ENCODE assay signal across 1 cellular context in the genomic region with DNA sequence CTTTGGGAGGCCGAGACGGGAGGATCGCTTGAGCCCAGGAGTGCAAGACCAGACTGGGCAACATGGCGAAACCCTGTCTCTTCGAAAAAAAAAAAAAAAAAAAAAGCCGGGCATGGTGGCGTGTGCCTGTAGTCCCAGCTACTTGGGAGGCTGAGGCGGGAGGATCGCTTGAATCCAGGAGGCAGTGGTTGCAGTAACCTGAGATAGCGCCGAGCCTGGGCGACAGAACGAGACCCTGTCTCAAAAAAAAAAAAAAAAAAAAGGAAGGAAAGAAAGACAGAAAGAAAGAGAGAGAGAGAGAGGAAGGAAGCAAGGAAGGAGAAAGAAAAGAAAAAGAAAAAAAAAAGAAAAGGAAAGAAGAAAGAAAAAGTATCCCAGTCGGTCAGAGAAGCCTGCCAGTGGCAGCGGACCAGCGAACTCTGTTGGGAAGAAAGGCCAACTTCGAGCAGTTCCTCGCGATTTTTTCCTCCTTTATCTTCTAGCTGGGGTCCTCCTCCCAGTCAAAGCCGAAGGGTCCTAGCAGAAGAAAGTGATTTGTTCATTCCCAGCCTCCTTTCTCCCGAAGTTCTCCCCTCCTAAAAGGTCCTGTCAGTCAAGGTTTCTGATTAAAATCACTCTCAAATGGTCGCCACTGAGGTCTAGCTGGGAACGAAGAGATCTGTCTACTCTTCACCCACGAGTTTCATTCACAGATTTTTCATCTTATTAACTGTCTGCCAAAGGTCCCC.
A peak's percentile ranks its signal among the peaks of the same experiment; 100 is the strongest.
TF ChIP-seq lines count a peak whose summit lies in the region.

No MANE protein-coding gene starts in this region.

TF ChIP-seq in K562, 482 proteins besides CTCF, POLR2A, EP300 and RAD21:
- TF ChIP-seq, protein P1, sequence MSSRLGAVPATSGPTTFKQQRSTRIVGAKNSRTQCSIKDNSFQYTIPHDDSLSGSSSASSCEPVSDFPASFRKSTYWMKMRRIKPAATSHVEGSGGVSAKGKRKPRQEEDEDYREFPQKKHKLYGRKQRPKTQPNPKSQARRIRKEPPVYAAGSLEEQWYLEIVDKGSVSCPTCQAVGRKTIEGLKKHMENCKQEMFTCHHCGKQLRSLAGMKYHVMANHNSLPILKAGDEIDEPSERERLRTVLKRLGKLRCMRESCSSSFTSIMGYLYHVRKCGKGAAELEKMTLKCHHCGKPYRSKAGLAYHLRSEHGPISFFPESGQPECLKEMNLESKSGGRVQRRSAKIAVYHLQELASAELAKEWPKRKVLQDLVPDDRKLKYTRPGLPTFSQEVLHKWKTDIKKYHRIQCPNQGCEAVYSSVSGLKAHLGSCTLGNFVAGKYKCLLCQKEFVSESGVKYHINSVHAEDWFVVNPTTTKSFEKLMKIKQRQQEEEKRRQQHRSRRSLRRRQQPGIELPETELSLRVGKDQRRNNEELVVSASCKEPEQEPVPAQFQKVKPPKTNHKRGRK (tag; IDR thresholded peaks at IDR 0.05): peak; percentile 69
- TF ChIP-seq, protein P2, sequence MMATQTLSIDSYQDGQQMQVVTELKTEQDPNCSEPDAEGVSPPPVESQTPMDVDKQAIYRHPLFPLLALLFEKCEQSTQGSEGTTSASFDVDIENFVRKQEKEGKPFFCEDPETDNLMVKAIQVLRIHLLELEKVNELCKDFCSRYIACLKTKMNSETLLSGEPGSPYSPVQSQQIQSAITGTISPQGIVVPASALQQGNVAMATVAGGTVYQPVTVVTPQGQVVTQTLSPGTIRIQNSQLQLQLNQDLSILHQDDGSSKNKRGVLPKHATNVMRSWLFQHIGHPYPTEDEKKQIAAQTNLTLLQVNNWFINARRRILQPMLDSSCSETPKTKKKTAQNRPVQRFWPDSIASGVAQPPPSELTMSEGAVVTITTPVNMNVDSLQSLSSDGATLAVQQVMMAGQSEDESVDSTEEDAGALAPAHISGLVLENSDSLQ (IDR thresholded peaks at IDR 0.05): peak; percentile 56
- 0 out of 2 replicates have a peak, but pooled peaks have one; percentile 18 for TF ChIP-seq CC2D1A (IDR thresholded peaks at IDR 0.05)
- TF ChIP-seq ZNF311 (CRISPR knock-in tag; IDR thresholded peaks at IDR 0.05): no peak
- TF ChIP-seq, protein P3, sequence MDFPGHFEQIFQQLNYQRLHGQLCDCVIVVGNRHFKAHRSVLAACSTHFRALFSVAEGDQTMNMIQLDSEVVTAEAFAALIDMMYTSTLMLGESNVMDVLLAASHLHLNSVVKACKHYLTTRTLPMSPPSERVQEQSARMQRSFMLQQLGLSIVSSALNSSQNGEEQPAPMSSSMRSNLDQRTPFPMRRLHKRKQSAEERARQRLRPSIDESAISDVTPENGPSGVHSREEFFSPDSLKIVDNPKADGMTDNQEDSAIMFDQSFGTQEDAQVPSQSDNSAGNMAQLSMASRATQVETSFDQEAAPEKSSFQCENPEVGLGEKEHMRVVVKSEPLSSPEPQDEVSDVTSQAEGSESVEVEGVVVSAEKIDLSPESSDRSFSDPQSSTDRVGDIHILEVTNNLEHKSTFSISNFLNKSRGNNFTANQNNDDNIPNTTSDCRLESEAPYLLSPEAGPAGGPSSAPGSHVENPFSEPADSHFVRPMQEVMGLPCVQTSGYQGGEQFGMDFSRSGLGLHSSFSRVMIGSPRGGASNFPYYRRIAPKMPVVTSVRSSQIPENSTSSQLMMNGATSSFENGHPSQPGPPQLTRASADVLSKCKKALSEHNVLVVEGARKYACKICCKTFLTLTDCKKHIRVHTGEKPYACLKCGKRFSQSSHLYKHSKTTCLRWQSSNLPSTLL (IDR thresholded peaks at IDR 0.05): no peak
- TF ChIP-seq ILK (tag; IDR thresholded peaks at IDR 0.05; ENCODE audit: borderline replicate concordance, low read depth): no peak
- TF ChIP-seq SRSF1 (IDR thresholded peaks at IDR 0.05; ENCODE audit: low read depth, low read length): no peak
